25 cellular contexts compared by ENCODE assay signal in genomic region chr19:7216373-7216902, GRCh38.
DNase-seq lines count a peak whose midpoint lies in the region; ATAC-seq, FAIRE-seq and TF ChIP-seq lines count a peak whose summit lies in the region.
"Had no signal": no experiment of that assay in that cellular context is flagged by ENCODE, and none has a peak within 500 bp of the region (broad histone marks: within the 10 kb centered on the region; RNA-seq: fewer than 3 reads in every experiment).

No MANE protein-coding gene starts in this region.

- TF ChIP-seq POLR2A in GM12891 (IDR thresholded peaks at IDR 0.05; ENCODE audit: low read depth, low read length), result no peak

- H3K27me3 ChIP-seq in mesendoderm (ENCODE audit: insufficient read depth, low read length, poor library complexity) (no peaks in the 10 kb centered on the region), SK-N-SH (ENCODE audit: insufficient read depth) (no peaks in the 10 kb centered on the region)
- H3K27me3 ChIP-seq: BLaER1, neutrophil, SJCRH30, thyroid gland had no signal

- intact Hi-C loops in activated CD8-positive, alpha-beta T cell treated with anti-CD3 and anti-CD28 coated beads for 36 hours (cut with micrococcal nuclease), result no loop called here

- H2BK120ac ChIP-seq in mesendoderm (ENCODE audit: low read depth, low read length), result no peak overlapping the region

- no peaks in the 10 kb centered on the region for H3F3A ChIP-seq in SK-N-SH (replicated peaks; ENCODE audit: insufficient read depth)

- no peak overlapping the region for H2BK5ac ChIP-seq in mesendoderm (ENCODE audit: low read length)

- CTCF ChIA-PET in activated CD8-positive, alpha-beta T cell treated with anti-CD3 and anti-CD28 coated beads for 36 hours (lab: Charles Lee), result no interaction called here
- CTCF ChIA-PET in activated CD8-positive, alpha-beta T cell treated with anti-CD3 and anti-CD28 coated beads, Interleukin-2, amount 10 ng/mL, durations not matched to agents 7 days and 5 days (lab: Charles Lee), result no interaction called here
- CTCF ChIA-PET in SK-N-SH (lab: Yijun Ruan, JAX), result no interaction called here

- no peak overlapping the region for H3K23ac ChIP-seq in mesendoderm (ENCODE audit: low read length)

- no peaks in the 10 kb centered on the region for H4K20me1 ChIP-seq in SK-N-SH (ENCODE audit: insufficient read depth)

- H3K9me3 Mint-ChIP-seq in activated CD8-positive, alpha-beta T cell treated with anti-CD3 and anti-CD28 coated beads for 36 hours, result no peaks in the 10 kb centered on the region
- no peaks in the 10 kb centered on the region for H3K9me3 Mint-ChIP-seq in activated CD8-positive, alpha-beta T cell treated with anti-CD3 and anti-CD28 coated beads, Interleukin-2, amount 10 ng/mL, durations not matched to agents 7 days and 5 days (ENCODE audit: insufficient read depth)
- H3K9me3 Mint-ChIP-seq in activated naive CD8-positive, alpha-beta T cell treated with anti-CD3 and anti-CD28 coated beads for 36 hours, result no peaks in the 10 kb centered on the region
- H3K9me3 Mint-ChIP-seq: brain; IgD-negative memory B cell; stimulated activated naive CD8-positive, alpha-beta T cell treated with anti-CD3 and anti-CD28 coated beads, Interleukin-15, Interleukin-2, amounts not matched to agents 100 ng/mL and 50 ng/mL, for 24 hours; T-cell had no signal

- H3K4me1 ChIP-seq in mesendoderm (ENCODE audit: control insufficient read depth, low read depth, low read length), result peaks cover 1% of the 10 kb centered on the region
- H3K4me1 ChIP-seq in SK-N-SH (ENCODE audit: control insufficient read depth in 1 of 2, insufficient read depth in 2 of 2, low read depth in 1 of 2, low read length in 1 of 2), result no peaks in the 10 kb centered on the region
- H3K4me1 ChIP-seq: SJCRH30 had no signal

- H3K9me3 ChIP-seq in SK-N-SH, result no peaks in the 10 kb centered on the region
- H3K9me3 ChIP-seq: neutrophil, SJCRH30, thyroid gland had no signal

- TF ChIP-seq EP300 in SK-N-SH (IDR thresholded peaks at IDR 0.05; ENCODE audit: borderline replicate concordance in 1 of 2, low read depth in 1 of 2, low read length in 1 of 2), result no peak

- H3K27me3 Mint-ChIP-seq in activated CD8-positive, alpha-beta T cell treated with anti-CD3 and anti-CD28 coated beads for 36 hours, result no peaks in the 10 kb centered on the region
- H3K27me3 Mint-ChIP-seq in activated CD8-positive, alpha-beta T cell treated with anti-CD3 and anti-CD28 coated beads, Interleukin-2, amount 10 ng/mL, durations not matched to agents 7 days and 5 days (ENCODE audit: low read depth), result peaks cover 8% of the 10 kb centered on the region
- H3K27me3 Mint-ChIP-seq in activated naive CD8-positive, alpha-beta T cell treated with anti-CD3 and anti-CD28 coated beads for 36 hours, result peaks cover 5% of the 10 kb centered on the region
- H3K27me3 Mint-ChIP-seq: brain; stimulated activated naive CD8-positive, alpha-beta T cell treated with anti-CD3 and anti-CD28 coated beads, Interleukin-15, Interleukin-2, amounts not matched to agents 100 ng/mL and 50 ng/mL, for 24 hours had no signal

- H3K4me3 ChIP-seq in mesendoderm (ENCODE audit: low read length) (no peak overlapping the region), SK-N-SH (ENCODE audit: low read depth in 2 of 2, low read length in 1 of 2) (no peak overlapping the region)
- H3K4me3 ChIP-seq: BLaER1, SJCRH30, thyroid gland had no signal

- no peak overlapping the region for H3K9ac ChIP-seq in mesendoderm (ENCODE audit: low read length)
- no peak overlapping the region for H3K9ac ChIP-seq in SK-N-SH
- H3K9ac ChIP-seq: BLaER1 had no signal

- no peak overlapping the region for H3K56ac ChIP-seq in mesendoderm (ENCODE audit: low read length)

- no peaks in the 10 kb centered on the region for H3K36me3 Mint-ChIP-seq in activated CD8-positive, alpha-beta T cell treated with anti-CD3 and anti-CD28 coated beads for 36 hours (ENCODE audit: low read depth)
- H3K36me3 Mint-ChIP-seq in activated CD8-positive, alpha-beta T cell treated with anti-CD3 and anti-CD28 coated beads, Interleukin-2, amount 10 ng/mL, durations not matched to agents 7 days and 5 days (ENCODE audit: low read depth), result no peaks in the 10 kb centered on the region
- no peaks in the 10 kb centered on the region for H3K36me3 Mint-ChIP-seq in activated naive CD8-positive, alpha-beta T cell treated with anti-CD3 and anti-CD28 coated beads for 36 hours
- H3K36me3 Mint-ChIP-seq: IgD-negative memory B cell, T-cell had no signal

- FAIRE-seq in GM12891 (lab: Jason Lieb, UNC), result peak; percentile 5

- H3K27ac Mint-ChIP-seq in activated CD8-positive, alpha-beta T cell treated with anti-CD3 and anti-CD28 coated beads for 36 hours, result no peak overlapping the region
- no peak overlapping the region for H3K27ac Mint-ChIP-seq in activated CD8-positive, alpha-beta T cell treated with anti-CD3 and anti-CD28 coated beads, Interleukin-2, amount 10 ng/mL, durations not matched to agents 7 days and 5 days
- H3K27ac Mint-ChIP-seq in activated naive CD8-positive, alpha-beta T cell treated with anti-CD3 and anti-CD28 coated beads for 36 hours, result no peak overlapping the region
- H3K27ac Mint-ChIP-seq: brain; IgD-negative memory B cell; stimulated activated naive CD8-positive, alpha-beta T cell treated with anti-CD3 and anti-CD28 coated beads, Interleukin-15, Interleukin-2, amounts not matched to agents 100 ng/mL and 50 ng/mL, for 24 hours; T-cell had no signal

- DNase-seq in activated CD8-positive, alpha-beta T cell treated with anti-CD3 and anti-CD28 coated beads for 36 hours, result peak; percentile 72
- DNase-seq in activated CD8-positive, alpha-beta T cell treated with anti-CD3 and anti-CD28 coated beads, Interleukin-2, amount 10 ng/mL, durations not matched to agents 7 days and 5 days, result no peak
- DNase-seq in GM12891 (ENCODE audit: insufficient read length, low spot score) (no peak), mesendoderm (no peak), SK-N-SH (no peak), kidney tubule cell (ENCODE audit: low spot score) (no peak)
- peak; percentile 57 for DNase-seq in activated naive CD8-positive, alpha-beta T cell treated with anti-CD3 and anti-CD28 coated beads for 36 hours
- peak; percentile 58 for DNase-seq in stimulated activated CD4-positive, alpha-beta T cell treated with anti-CD3 and anti-CD28 coated beads, Interleukin-4, amount 100 ng/mL, for 24 hours
- DNase-seq: COR-L47, DMS79, GF-D8, glutamatergic neuron, kidney glomerular epithelial cell, mammary epithelial cell, NCI-H1092 treated with DMSO at 0.1 percent for 48 hours, NCI-H187 treated with DMSO at 0.1 percent for 48 hours, NCI-H526 treated with DMSO at 0.1 percent for 48 hours, SJCRH30, T-cell, thyroid gland had no signal

- H2AFZ ChIP-seq in SK-N-SH (ENCODE audit: low read depth), result no peak overlapping the region

- peaks cover 29% of the 10 kb centered on the region for H3K4me1 Mint-ChIP-seq in activated CD8-positive, alpha-beta T cell treated with anti-CD3 and anti-CD28 coated beads for 36 hours (ENCODE audit: low read depth)
- no peaks in the 10 kb centered on the region for H3K4me1 Mint-ChIP-seq in activated CD8-positive, alpha-beta T cell treated with anti-CD3 and anti-CD28 coated beads, Interleukin-2, amount 10 ng/mL, durations not matched to agents 7 days and 5 days (ENCODE audit: low read depth)
- H3K4me1 Mint-ChIP-seq in activated naive CD8-positive, alpha-beta T cell treated with anti-CD3 and anti-CD28 coated beads for 36 hours, result peaks cover 28% of the 10 kb centered on the region

- no peak overlapping the region for H3K18ac ChIP-seq in mesendoderm (ENCODE audit: low read length)

- no peak overlapping the region for H2BK15ac ChIP-seq in mesendoderm (replicated peaks; ENCODE audit: low read depth)

- no peak overlapping the region for H4K8ac ChIP-seq in mesendoderm (ENCODE audit: low read depth, low read length)

- no peaks in the 10 kb centered on the region for H3K9me2 ChIP-seq in SK-N-SH

- H3K27ac ChIP-seq in mesendoderm (ENCODE audit: low read depth, low read length) (no peak overlapping the region), SK-N-SH (ENCODE audit: low read depth in 2 of 2, low read length in 1 of 2) (no peak overlapping the region)
- H3K27ac ChIP-seq: BLaER1, neutrophil, SJCRH30, thyroid gland had no signal

- no peak overlapping the region for H4K5ac ChIP-seq in mesendoderm (ENCODE audit: low read length)

- H3K79me1 ChIP-seq in mesendoderm (ENCODE audit: low read length), result no peaks in the 10 kb centered on the region

- H3K79me2 ChIP-seq in mesendoderm (ENCODE audit: control insufficient read depth, insufficient read depth, low read length), result no peaks in the 10 kb centered on the region
- no peaks in the 10 kb centered on the region for H3K79me2 ChIP-seq in SK-N-SH (ENCODE audit: insufficient read depth)

- WGBS in mesendoderm (ENCODE audit: extremely low coverage, insufficient coverage, low lambda C conversion rate), result no CpG with 5 or more reads among the region's 15 CpGs
- 64% methylated on average over 10 of the region's 15 CpGs for WGBS in SK-N-SH (ENCODE audit: low lambda C conversion rate)

- peak; percentile 87 for ATAC-seq in activated CD8-positive, alpha-beta T cell treated with anti-CD3 and anti-CD28 coated beads for 36 hours
- ATAC-seq in activated CD8-positive, alpha-beta T cell treated with anti-CD3 and anti-CD28 coated beads, Interleukin-2, amount 10 ng/mL, durations not matched to agents 7 days and 5 days, result no peak
- ATAC-seq: T-cell had no signal

- no peak overlapping the region for H3K4me3 Mint-ChIP-seq in activated CD8-positive, alpha-beta T cell treated with anti-CD3 and anti-CD28 coated beads for 36 hours
- H3K4me3 Mint-ChIP-seq in activated CD8-positive, alpha-beta T cell treated with anti-CD3 and anti-CD28 coated beads, Interleukin-2, amount 10 ng/mL, durations not matched to agents 7 days and 5 days, result no peak overlapping the region
- no peak overlapping the region for H3K4me3 Mint-ChIP-seq in activated naive CD8-positive, alpha-beta T cell treated with anti-CD3 and anti-CD28 coated beads for 36 hours
- H3K4me3 Mint-ChIP-seq: brain; IgD-negative memory B cell; stimulated activated naive CD8-positive, alpha-beta T cell treated with anti-CD3 and anti-CD28 coated beads, Interleukin-15, Interleukin-2, amounts not matched to agents 100 ng/mL and 50 ng/mL, for 24 hours; T-cell had no signal

- H3K36me3 ChIP-seq in mesendoderm (ENCODE audit: control insufficient read depth, insufficient read depth, low read length) (no peaks in the 10 kb centered on the region), SK-N-SH (replicated peaks in 1 of 2; ENCODE audit: control insufficient read depth in 1 of 2, insufficient read depth in 2 of 2, low read length in 1 of 2) (no peaks in the 10 kb centered on the region)
- H3K36me3 ChIP-seq: neutrophil, SJCRH30, thyroid gland had no signal

- TF ChIP-seq RAD21 in SK-N-SH (IDR thresholded peaks at IDR 0.05; ENCODE audit: low read length), result no peak

- POLR2A ChIA-PET in activated CD8-positive, alpha-beta T cell treated with anti-CD3 and anti-CD28 coated beads for 36 hours (lab: Charles Lee), result interaction anchor here (0.6 kb wide), 1 partner anchor 49 kb away, joined by 3 read pairs; no protein-coding TSS in a partner anchor
- POLR2A ChIA-PET in activated CD8-positive, alpha-beta T cell treated with anti-CD3 and anti-CD28 coated beads, Interleukin-2, amount 10 ng/mL, durations not matched to agents 7 days and 5 days (lab: Charles Lee), result no interaction called here
- POLR2A ChIA-PET in SK-N-SH (lab: Yijun Ruan, JAX), result no interaction called here

- TF ChIP-seq CTCF in activated CD8-positive, alpha-beta T cell treated with anti-CD3 and anti-CD28 coated beads for 36 hours (IDR thresholded peaks at IDR 0.05), result no peak
- TF ChIP-seq CTCF in SK-N-SH (IDR thresholded peaks at IDR 0.05), result no peak

- H2AK5ac ChIP-seq in mesendoderm (ENCODE audit: low read length), result no peak overlapping the region

- H3K4ac ChIP-seq in mesendoderm (ENCODE audit: low read depth, low read length), result no peak overlapping the region

- H3K4me2 ChIP-seq in mesendoderm (ENCODE audit: low read length) (no peak overlapping the region), SK-N-SH (no peak overlapping the region)
- H3K4me2 ChIP-seq: BLaER1 had no signal

Comparison
In these comparisons a context has a peak if more than half of its experiments do, and no peak if none do; other contexts are left out.
1. DNase-seq: peak in activated CD8-positive, alpha-beta T cell treated with anti-CD3 and anti-CD28 coated beads for 36 hours (single experiment), activated naive CD8-positive, alpha-beta T cell treated with anti-CD3 and anti-CD28 coated beads for 36 hours (single experiment) and stimulated activated CD4-positive, alpha-beta T cell treated with anti-CD3 and anti-CD28 coated beads, Interleukin-4, amount 100 ng/mL, for 24 hours (single experiment); none in activated CD8-positive, alpha-beta T cell treated with anti-CD3 and anti-CD28 coated beads, Interleukin-2, amount 10 ng/mL, durations not matched to agents 7 days and 5 days (single experiment), GM12891 (single experiment), mesendoderm (single experiment), SK-N-SH (single experiment) and kidney tubule cell (single experiment).